Comparison of ENCODE assay signal across 13 cellular contexts in genomic region chr19:46288896-46289588, GRCh38. TPM values are rescaled to one million over a fixed set of nuclear protein-coding genes. Genes with fewer than 3 reads are reported as not detected.
DNase-seq lines count a peak whose midpoint lies in the region; ATAC-seq, FAIRE-seq and TF ChIP-seq lines count a peak whose summit lies in the region.
"Had no signal": no experiment of that assay in that cellular context is flagged by ENCODE, and none has a peak within 500 bp of the region (broad histone marks: within the 10 kb centered on the region; RNA-seq: fewer than 3 reads in every experiment).

No MANE protein-coding gene starts in this region.

- POLR2A ChIA-PET in activated CD4-positive, alpha-beta T cell treated with anti-CD3 and anti-CD28 coated beads for 36 hours (lab: Charles Lee): no interaction called here

- no peaks in the 10 kb centered on the region for H3K27me3 ChIP-seq in right atrium auricular region
- H3K27me3 ChIP-seq: BLaER1 had no signal

- H3K36me3 Mint-ChIP-seq in activated CD4-positive, alpha-beta T cell treated with anti-CD3 and anti-CD28 coated beads for 36 hours (ENCODE audit: low read depth): no peaks in the 10 kb centered on the region
- no peaks in the 10 kb centered on the region for H3K36me3 Mint-ChIP-seq in activated T-helper 17 cell treated with anti-CD3 and anti-CD28 coated beads, Interleukin-2, amount 50 U/mL, for 72 hours (ENCODE audit: low read depth)
- H3K36me3 Mint-ChIP-seq: activated naive CD8-positive, alpha-beta T cell had no signal

- no peak overlapping the region for H3K4me3 ChIP-seq in right atrium auricular region
- H3K4me3 ChIP-seq: BLaER1 had no signal

- no peaks in the 10 kb centered on the region for H3K36me3 ChIP-seq in right atrium auricular region
- H3K36me3 ChIP-seq: BLaER1 had no signal

- no peak overlapping the region for H3K27ac Mint-ChIP-seq in activated CD4-positive, alpha-beta T cell treated with anti-CD3 and anti-CD28 coated beads for 36 hours
- no peak overlapping the region for H3K27ac Mint-ChIP-seq in activated T-helper 17 cell treated with anti-CD3 and anti-CD28 coated beads, Interleukin-2, amount 50 U/mL, for 72 hours
- H3K27ac Mint-ChIP-seq: activated naive CD8-positive, alpha-beta T cell; memory B cell had no signal

- FAIRE-seq in urothelium cell line (lab: Jason Lieb, UNC) (peak; percentile 91), frontal cortex (lab: Jason Lieb, UNC) (no peak)

- peak overlapping the region; percentile 71 to 86 for H3K27ac ChIP-seq in right atrium auricular region
- H3K27ac ChIP-seq: BLaER1, HL-60 had no signal

- peaks cover 3% of the 10 kb centered on the region for H3K27me3 Mint-ChIP-seq in activated CD4-positive, alpha-beta T cell treated with anti-CD3 and anti-CD28 coated beads for 36 hours
- peaks cover under 1% of the 10 kb centered on the region for H3K27me3 Mint-ChIP-seq in activated T-helper 17 cell treated with anti-CD3 and anti-CD28 coated beads, Interleukin-2, amount 50 U/mL, for 72 hours

- ATAC-seq in activated CD4-positive, alpha-beta T cell treated with anti-CD3 and anti-CD28 coated beads for 36 hours: peak; percentile 33
- ATAC-seq in activated T-helper 17 cell treated with anti-CD3 and anti-CD28 coated beads, Interleukin-2, amount 50 U/mL, for 72 hours (replicated peaks): peak; percentile 74
- no peak for ATAC-seq in GM21723 (IDR thresholded peaks at IDR 0.05; ENCODE audit: unreplicated experiment)

- no peak overlapping the region for H3K4me3 Mint-ChIP-seq in activated CD4-positive, alpha-beta T cell treated with anti-CD3 and anti-CD28 coated beads for 36 hours
- H3K4me3 Mint-ChIP-seq in activated T-helper 17 cell treated with anti-CD3 and anti-CD28 coated beads, Interleukin-2, amount 50 U/mL, for 72 hours: no peak overlapping the region
- H3K4me3 Mint-ChIP-seq: activated naive CD8-positive, alpha-beta T cell; memory B cell had no signal

- peaks cover 0 to 9% of the 10 kb centered on the region in 2 donors for H3K4me1 ChIP-seq in right atrium auricular region

- H3K9me3 Mint-ChIP-seq in activated CD4-positive, alpha-beta T cell treated with anti-CD3 and anti-CD28 coated beads for 36 hours (ENCODE audit: low read depth): peaks cover 5% of the 10 kb centered on the region
- peaks cover 4% of the 10 kb centered on the region for H3K9me3 Mint-ChIP-seq in activated T-helper 17 cell treated with anti-CD3 and anti-CD28 coated beads, Interleukin-2, amount 50 U/mL, for 72 hours

- no peaks in the 10 kb centered on the region for H3K4me1 Mint-ChIP-seq in activated CD4-positive, alpha-beta T cell treated with anti-CD3 and anti-CD28 coated beads for 36 hours
- no peaks in the 10 kb centered on the region for H3K4me1 Mint-ChIP-seq in activated T-helper 17 cell treated with anti-CD3 and anti-CD28 coated beads, Interleukin-2, amount 50 U/mL, for 72 hours

- TF ChIP-seq CTCF in right atrium auricular region (IDR thresholded peaks at IDR 0.05): no peak

- CTCF ChIA-PET in activated CD4-positive, alpha-beta T cell treated with anti-CD3 and anti-CD28 coated beads for 36 hours (lab: Charles Lee): interaction anchor here (0.9 to 1.8 kb wide), 2 partner anchors 8 to 39 kb away, joined by 4 to 6 read pairs; no protein-coding TSS in a partner anchor

- H3K9me3 ChIP-seq in right atrium auricular region: peaks cover 0 to 18% of the 10 kb centered on the region in 2 donors

- intact Hi-C loops in activated CD4-positive, alpha-beta T cell treated with anti-CD3 and anti-CD28 coated beads for 36 hours (cut with DNase I, micrococcal nuclease): no loop called here

- DNase-seq in activated CD4-positive, alpha-beta T cell treated with anti-CD3 and anti-CD28 coated beads for 36 hours: no peak
- DNase-seq in activated CD4-positive, alpha-beta T cell treated with anti-CD3 and anti-CD28 coated beads, Interleukin-2, amount 50 U/mL, for 1 hour: no peak
- no peak for DNase-seq in right atrium auricular region (ENCODE audit: low spot score)
- peak; percentile 67 for DNase-seq in urothelium cell line (ENCODE audit: low spot score)
- no peak for DNase-seq in frontal cortex (ENCODE audit: low spot score in 2 of 2)
- no peak for DNase-seq in cerebellar cortex (ENCODE audit: low spot score)

RNA-seq across cellular contexts. Expression of gene HIF3A, which starts 7.8 kb away (rescaled TPM):
- not detected for total RNA-seq in activated CD4-positive, alpha-beta T cell treated with anti-CD3 and anti-CD28 coated beads for 36 hours
- not detected for total RNA-seq in activated T-helper 17 cell treated with anti-CD3 and anti-CD28 coated beads, Interleukin-2, amount 50 U/mL, for 72 hours
- 100 to 1,000 TPM in 1 of 2 donors, 10 to 100 TPM in 1; 73.1 to 123 TPM for total RNA-seq in right atrium auricular region
- 3.3 TPM for total RNA-seq in frontal cortex
- total RNA-seq: T-helper 1 cell treated with Interleukin-12 subunit alpha and Interleukin-12 subunit beta and Interleukin-4 antibody, amounts not matched to agents 30 ng/mL and 1 ng/mL, for 36 hours had no signal

RNA-seq across cellular contexts. Expression of gene PPP5C, which starts 57.8 kb away (rescaled TPM):
- total RNA-seq in activated CD4-positive, alpha-beta T cell treated with anti-CD3 and anti-CD28 coated beads for 36 hours: 100 to 1,000 TPM in 1 of 2 experiments, 10 to 100 TPM in 1; 100.0 to 129 TPM
- 100 to 1,000 TPM in 1 of 2 donors, 10 to 100 TPM in 1; 60.0 to 127 TPM for total RNA-seq in activated T-helper 17 cell treated with anti-CD3 and anti-CD28 coated beads, Interleukin-2, amount 50 U/mL, for 72 hours
- total RNA-seq in right atrium auricular region (10 to 100 TPM; 59.1 to 84.3 TPM), frontal cortex (67.3 TPM)

RNA-seq across cellular contexts. Expression of gene IGFL1, which starts 59.5 kb away (rescaled TPM):
- not detected for total RNA-seq in activated CD4-positive, alpha-beta T cell treated with anti-CD3 and anti-CD28 coated beads for 36 hours
- not detected for total RNA-seq in activated T-helper 17 cell treated with anti-CD3 and anti-CD28 coated beads, Interleukin-2, amount 50 U/mL, for 72 hours
- not detected for total RNA-seq in right atrium auricular region
- not detected for total RNA-seq in frontal cortex
- total RNA-seq: T-helper 1 cell treated with Interleukin-12 subunit alpha and Interleukin-12 subunit beta and Interleukin-4 antibody, amounts not matched to agents 30 ng/mL and 1 ng/mL, for 36 hours had no signal

Comparison
In these comparisons a context has a peak if more than half of its experiments do, and no peak if none do; other contexts are left out.
1. RNA of gene HIF3A, which starts 7.8 kb away (total RNA-seq): 73.1 to 123 TPM in right atrium auricular region; 3.3 TPM in frontal cortex (single experiment), not detected in activated CD4-positive, alpha-beta T cell treated with anti-CD3 and anti-CD28 coated beads for 36 hours and not detected in activated T-helper 17 cell treated with anti-CD3 and anti-CD28 coated beads, Interleukin-2, amount 50 U/mL, for 72 hours; every median in the first group is over 10 times any median in the second.